In the genomic region with DNA sequence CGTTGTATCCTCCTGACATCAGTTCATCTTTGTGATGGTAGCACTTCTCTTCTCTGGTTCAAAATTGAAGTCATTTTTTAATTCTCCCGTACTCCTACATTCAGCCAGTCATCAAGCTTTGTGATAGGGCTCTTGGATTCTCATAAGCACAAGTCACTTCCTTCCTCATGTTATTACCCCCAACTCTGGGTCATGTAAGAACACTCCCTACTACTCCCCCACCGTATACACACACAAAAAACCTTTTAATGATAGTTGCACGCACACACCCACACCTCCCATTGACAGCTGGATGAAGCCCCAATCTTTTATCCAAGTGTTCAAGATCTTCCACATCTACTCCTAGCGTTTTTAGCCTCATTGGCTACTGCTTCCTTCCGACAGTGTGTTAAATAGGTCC, we compare ENCODE assay signal across 13 cellular contexts. TPM values are rescaled to one million over a fixed set of nuclear protein-coding genes. Genes with fewer than 3 reads are reported as not detected.
DNase-seq lines count a peak whose midpoint lies in the region; ATAC-seq and TF ChIP-seq lines count a peak whose summit lies in the region.
"Had no signal": no experiment of that assay in that cellular context is flagged by ENCODE, and none has a peak within 500 bp of the region (broad histone marks: within the 10 kb centered on the region; RNA-seq: fewer than 3 reads in every experiment).

No MANE protein-coding gene starts in this region.

- ATAC-seq in Right ventricle myocardium superior (ENCODE audit: poor library complexity) (peak; percentile 32), Right ventricle myocardium inferior (no peak), HG02885 (IDR thresholded peaks at IDR 0.05; ENCODE audit: poor library complexity, unreplicated experiment) (no peak)
- ATAC-seq in stimulated activated naive B cell treated with anti-CD40 and anti-IgM and Interleukin-4, amounts not matched to agents 10 μg/mL and 1 μg/mL and 100 μg/mL, for 72 hours (replicated peaks), result peak; percentile 11 to 53

- peaks cover 9 to 17% of the 10 kb centered on the region in 2 donors for H3K36me3 Mint-ChIP-seq in stimulated activated naive B cell treated with anti-CD40 and anti-IgM and Interleukin-4, amounts not matched to agents 10 μg/mL and 1 μg/mL and 100 μg/mL, for 72 hours

- intact Hi-C loops in Right ventricle myocardium superior (cut with DNase I) (no loop called here), Right ventricle myocardium inferior (cut with DNase I) (no loop called here), left ventricle myocardium inferior (cut with micrococcal nuclease) (no loop called here)

- H3K4me1 Mint-ChIP-seq in stimulated activated naive B cell treated with anti-CD40 and anti-IgM and Interleukin-4, amounts not matched to agents 10 μg/mL and 1 μg/mL and 100 μg/mL, for 72 hours, result peaks cover 21 to 51% of the 10 kb centered on the region in 2 donors

- H3K27me3 Mint-ChIP-seq in stimulated activated naive B cell treated with anti-CD40 and anti-IgM and Interleukin-4, amounts not matched to agents 10 μg/mL and 1 μg/mL and 100 μg/mL, for 72 hours, result no peaks in the 10 kb centered on the region

- peak overlapping the region; percentile 66 for H3K27ac ChIP-seq in left ventricle myocardium inferior (replicated peaks)
- H3K27ac ChIP-seq: neural progenitor cell had no signal

- no peaks in the 10 kb centered on the region for H3K9me3 ChIP-seq in left ventricle myocardium inferior (replicated peaks)

- peak overlapping the region; percentile 67 for H3K27ac Mint-ChIP-seq in stimulated activated naive B cell treated with anti-CD40 and anti-IgM and Interleukin-4, amounts not matched to agents 10 μg/mL and 1 μg/mL and 100 μg/mL, for 72 hours
- H3K27ac Mint-ChIP-seq: neural progenitor cell had no signal

- no peak overlapping the region for H3K4me3 ChIP-seq in left ventricle myocardium inferior
- H3K4me3 ChIP-seq: neural progenitor cell had no signal

- DNase-seq in Right ventricle myocardium superior (no peak), Right ventricle myocardium inferior (ENCODE audit: missing footprints) (no peak), SKM-1 (lab: John Stamatoyannopoulos, UW; ENCODE audit: unreplicated experiment) (peak; percentile 60), left ventricle myocardium inferior (no peak), HCEC 1CT (no peak), D341Med (ENCODE audit: low spot score) (no peak)
- DNase-seq in stimulated activated naive B cell treated with anti-CD40 and anti-IgM and Interleukin-4, amounts not matched to agents 10 μg/mL and 1 μg/mL and 100 μg/mL, for 72 hours, result no peak
- DNase-seq: DMS153, foreskin fibroblast, NCI-H1105 treated with DMSO at 0.1 percent for 48 hours, NCI-H226 had no signal

- no peaks in the 10 kb centered on the region for H3K27me3 ChIP-seq in left ventricle myocardium inferior (ENCODE audit: low read depth)
- H3K27me3 ChIP-seq: neural progenitor cell had no signal

- H3K4me3 Mint-ChIP-seq in stimulated activated naive B cell treated with anti-CD40 and anti-IgM and Interleukin-4, amounts not matched to agents 10 μg/mL and 1 μg/mL and 100 μg/mL, for 72 hours, result peak overlapping the region in 1 of 2 donors; percentile 39
- H3K4me3 Mint-ChIP-seq: neural progenitor cell had no signal

- TF ChIP-seq CTCF in left ventricle myocardium inferior (IDR thresholded peaks at IDR 0.05; ENCODE audit: borderline replicate concordance), result no peak

- H3K36me3 ChIP-seq in left ventricle myocardium inferior, result peaks cover 15% of the 10 kb centered on the region

- no peaks in the 10 kb centered on the region for H3K9me3 Mint-ChIP-seq in stimulated activated naive B cell treated with anti-CD40 and anti-IgM and Interleukin-4, amounts not matched to agents 10 μg/mL and 1 μg/mL and 100 μg/mL, for 72 hours
- H3K9me3 Mint-ChIP-seq: neural progenitor cell had no signal

- peaks cover 89% of the 10 kb centered on the region for H3K4me1 ChIP-seq in left ventricle myocardium inferior
- H3K4me1 ChIP-seq: neural progenitor cell had no signal

RNA-seq across cellular contexts. Expression of a gene that starts 16.8 kb away (rescaled TPM):
- 36.9 TPM for total RNA-seq in Right ventricle myocardium superior
- 36.3 TPM for total RNA-seq in Right ventricle myocardium inferior
- 40.7 TPM for total RNA-seq in left ventricle myocardium inferior

RNA-seq across cellular contexts. Expression of a gene that starts 31.2 kb away (rescaled TPM):
- total RNA-seq in Right ventricle myocardium superior (27.9 TPM), Right ventricle myocardium inferior (30.8 TPM), left ventricle myocardium inferior (26.7 TPM)

RNA-seq across cellular contexts. Expression of a gene that starts 37.6 kb away (rescaled TPM):
- total RNA-seq in Right ventricle myocardium superior (0.16 TPM), Right ventricle myocardium inferior (0.24 TPM), left ventricle myocardium inferior (not detected)

Comparison
In these comparisons a context has a peak if more than half of its experiments do, and no peak if none do; other contexts are left out.
1. ATAC-seq: peak in Right ventricle myocardium superior (single experiment) and stimulated activated naive B cell treated with anti-CD40 and anti-IgM and Interleukin-4, amounts not matched to agents 10 μg/mL and 1 μg/mL and 100 μg/mL, for 72 hours (2 of 2); none in Right ventricle myocardium inferior (single experiment) and HG02885 (single experiment).